Comparison of ENCODE assay signal across 9 cellular contexts in the genomic region with DNA sequence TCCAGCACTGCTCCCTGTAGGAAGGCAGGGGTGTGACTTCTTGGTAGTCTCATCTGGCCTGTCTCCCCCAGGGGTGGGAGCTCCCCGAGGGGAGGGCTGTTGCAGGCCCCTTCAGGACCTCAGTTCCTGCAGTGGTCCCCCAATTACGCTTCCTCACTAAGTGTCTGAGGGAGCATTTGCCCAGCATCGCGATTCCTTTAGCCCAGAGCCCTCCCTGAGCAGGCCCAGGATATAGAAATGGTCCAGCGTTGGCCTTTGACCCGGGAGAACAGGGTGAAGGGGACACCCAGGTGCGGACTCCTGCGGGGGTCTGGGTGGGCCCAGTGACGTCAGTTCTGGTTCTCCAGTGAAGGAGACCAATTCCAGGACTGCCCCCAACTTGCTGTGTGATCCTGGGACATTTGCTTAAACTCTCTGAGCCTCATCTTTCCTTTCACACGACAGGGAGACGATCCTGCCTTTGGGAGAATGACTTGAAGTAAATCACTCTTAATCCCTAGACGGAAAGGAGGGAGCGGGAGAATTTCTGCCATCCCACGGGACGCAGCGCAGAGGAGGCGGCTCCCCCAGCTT. TPM values are rescaled to one million over a fixed set of nuclear protein-coding genes. Genes with fewer than 3 reads are reported as not detected.
DNase-seq lines count a peak whose midpoint lies in the region; ATAC-seq, FAIRE-seq and TF ChIP-seq lines count a peak whose summit lies in the region.
"Had no signal": no experiment of that assay in that cellular context is flagged by ENCODE, and none has a peak within 500 bp of the region (broad histone marks: within the 10 kb centered on the region; RNA-seq: fewer than 3 reads in every experiment).

No MANE protein-coding gene starts in this region.

- intact Hi-C loops in activated CD4-positive, alpha-beta T cell treated with anti-CD3 and anti-CD28 coated beads for 36 hours (cut with DNase I, micrococcal nuclease) = loop anchor here (1.0 to 10.0 kb wide), 8 partner anchors 15 to 430 kb away; a partner anchor contains a TSS

- no peak overlapping the region for H2AFZ ChIP-seq in keratinocyte (ENCODE audit: control insufficient read depth, low read length)

- peak overlapping the region; percentile 78 for H3K27ac Mint-ChIP-seq in activated CD4-positive, alpha-beta T cell treated with anti-CD3 and anti-CD28 coated beads for 36 hours

- POLR2A ChIA-PET in activated CD4-positive, alpha-beta T cell treated with anti-CD3 and anti-CD28 coated beads for 36 hours (lab: Charles Lee) = interaction anchor here (0.6 to 1.5 kb wide), 8 partner anchors 16 to 64 kb away, joined by 3 to 13 read pairs (median 6); a partner anchor contains a TSS

- H3K4me3 Mint-ChIP-seq in activated CD4-positive, alpha-beta T cell treated with anti-CD3 and anti-CD28 coated beads for 36 hours = peak overlapping the region; percentile 70

- no peaks in the 10 kb centered on the region for H3K36me3 ChIP-seq in WERI-Rb-1
- H3K36me3 ChIP-seq in keratinocyte (ENCODE audit: control insufficient read depth in 2 of 2, extremely low read depth in 1 of 2, insufficient read depth in 2 of 2, low read length in 2 of 2) = no peaks in the 10 kb centered on the region
- no peaks in the 10 kb centered on the region for H3K36me3 ChIP-seq in subcutaneous abdominal adipose tissue (ENCODE audit: control insufficient read depth in 5 of 5, insufficient read depth in 5 of 5, low read length in 5 of 5)

- peak overlapping the region; percentile 30 for H3K27ac ChIP-seq in WERI-Rb-1
- no peak overlapping the region for H3K27ac ChIP-seq in keratinocyte (ENCODE audit: control insufficient read depth, insufficient read depth, low read length)
- H3K27ac ChIP-seq in subcutaneous abdominal adipose tissue (ENCODE audit: low read depth, low read length) = peak overlapping the region; percentile 80
- H3K27ac ChIP-seq: 22Rv1 had no signal

- no peaks in the 10 kb centered on the region for H4K20me1 ChIP-seq in keratinocyte (ENCODE audit: control insufficient read depth, extremely low read depth, insufficient read depth, low read length)

- H3K9me1 ChIP-seq in keratinocyte (ENCODE audit: control insufficient read depth, extremely low read depth, insufficient read depth, low read length) = no peaks in the 10 kb centered on the region

- H3K27me3 Mint-ChIP-seq in activated CD4-positive, alpha-beta T cell treated with anti-CD3 and anti-CD28 coated beads for 36 hours = no peaks in the 10 kb centered on the region

- no peaks in the 10 kb centered on the region for H3K36me3 Mint-ChIP-seq in activated CD4-positive, alpha-beta T cell treated with anti-CD3 and anti-CD28 coated beads for 36 hours (ENCODE audit: low read depth)

- no peak for DNase-seq in activated CD4-positive, alpha-beta T cell treated with anti-CD3 and anti-CD28 coated beads for 36 hours
- no peak for DNase-seq in activated CD4-positive, alpha-beta T cell treated with anti-CD3 and anti-CD28 coated beads, Interleukin-2, amount 50 U/mL, for 48 hours
- DNase-seq in WERI-Rb-1 (no peak), keratinocyte (ENCODE audit: low read depth, low spot score) (no peak), T-helper 2 cell (no peak), HUDEP-2 (lab: John Stamatoyannopoulos, UW; ENCODE audit: unreplicated experiment in 76 of 76) (no peak)

- H3K79me2 ChIP-seq in keratinocyte (ENCODE audit: control insufficient read depth, insufficient read depth, low read length) = no peaks in the 10 kb centered on the region

- peaks cover 30% of the 10 kb centered on the region for H3K4me1 ChIP-seq in keratinocyte (ENCODE audit: control insufficient read depth, extremely low read depth, insufficient read depth, low read length)
- peaks cover 5 to 58% (median 41%) of the 10 kb centered on the region in 5 donors for H3K4me1 ChIP-seq in subcutaneous abdominal adipose tissue (ENCODE audit: control insufficient read depth in 5 of 5, insufficient read depth in 5 of 5, low read length in 5 of 5)

- no peak overlapping the region for H3K4me3 ChIP-seq in WERI-Rb-1 (ENCODE audit: low read depth, low read length)
- H3K4me3 ChIP-seq in keratinocyte (ENCODE audit: control insufficient read depth in 2 of 3, extremely low read depth in 1 of 3, insufficient read depth in 2 of 3, low read depth in 1 of 3, low read length in 3 of 3) = no peak overlapping the region
- H3K4me3 ChIP-seq in subcutaneous abdominal adipose tissue (ENCODE audit: low read depth in 1 of 5, low read length in 5 of 5) = peak overlapping the region in 4 of 5 donors; percentile 33 to 63 (median 54)

- H3K9ac ChIP-seq in keratinocyte (ENCODE audit: control insufficient read depth, extremely low read depth, insufficient read depth, low read length) = no peak overlapping the region
- H3K9ac ChIP-seq in subcutaneous abdominal adipose tissue (ENCODE audit: low read length in 5 of 5) = peak overlapping the region in 1 of 5 donors; percentile 44

- H3K4me2 ChIP-seq in keratinocyte (ENCODE audit: control insufficient read depth, extremely low read depth, insufficient read depth, low read depth, low read length) = peak overlapping the region; percentile 30

- H3K4me1 Mint-ChIP-seq in activated CD4-positive, alpha-beta T cell treated with anti-CD3 and anti-CD28 coated beads for 36 hours = peaks cover 62% of the 10 kb centered on the region

- H3K9me3 ChIP-seq in WERI-Rb-1 (ENCODE audit: severe bottlenecking) = no peaks in the 10 kb centered on the region
- no peaks in the 10 kb centered on the region for H3K9me3 ChIP-seq in keratinocyte (ENCODE audit: control insufficient read depth, low read depth, low read length)
- H3K9me3 ChIP-seq in subcutaneous abdominal adipose tissue (ENCODE audit: control insufficient read depth in 5 of 5, low read length in 5 of 5) = no peaks in the 10 kb centered on the region

- TF ChIP-seq CTCF in WERI-Rb-1 (IDR thresholded peaks at IDR 0.05; ENCODE audit: low read depth, low read length) = no peak
- no peak for TF ChIP-seq CTCF in keratinocyte (optimal IDR thresholded peaks at IDR 0.05 in 1 of 3, IDR thresholded peaks at IDR 0.05 in 1 of 3, conservative IDR thresholded peaks at IDR 0.05 in 1 of 3; ENCODE audit: extremely low read depth in 1 of 3, insufficient read depth in 2 of 3, low read length in 3 of 3)

- FAIRE-seq in keratinocyte (lab: Jason Lieb, UNC) = no peak

- CTCF ChIA-PET in activated CD4-positive, alpha-beta T cell treated with anti-CD3 and anti-CD28 coated beads for 36 hours (lab: Charles Lee) = interaction anchor here (0.7 to 15.1 kb wide), 21 partner anchors 10 to 391 kb away, joined by 3 to 710 read pairs (median 5); a partner anchor contains a TSS

- H3K27me3 ChIP-seq in WERI-Rb-1 (ENCODE audit: insufficient read depth, low read depth, severe bottlenecking) (no peaks in the 10 kb centered on the region), keratinocyte (ENCODE audit: control insufficient read depth, extremely low read depth, insufficient read depth, low read length) (no peaks in the 10 kb centered on the region), subcutaneous abdominal adipose tissue (ENCODE audit: control insufficient read depth in 5 of 5, insufficient read depth in 4 of 5, low read length in 5 of 5) (no peaks in the 10 kb centered on the region)

- H3K9me3 Mint-ChIP-seq in activated CD4-positive, alpha-beta T cell treated with anti-CD3 and anti-CD28 coated beads for 36 hours (ENCODE audit: low read depth) = no peaks in the 10 kb centered on the region

- dilution Hi-C loops in keratinocyte (cut with MboI; ENCODE audit: extremely low pct_ligation_motif_present, low sequenced_read_pairs) = loop anchor here (25.0 kb wide), 1 partner anchor 235 kb away; a partner anchor contains a TSS

- no peak for ATAC-seq in activated CD4-positive, alpha-beta T cell treated with anti-CD3 and anti-CD28 coated beads for 36 hours
- ATAC-seq in GM18909 (IDR thresholded peaks at IDR 0.05; ENCODE audit: poor library complexity, unreplicated experiment) = no peak

RNA-seq across cellular contexts. Expression of a gene that starts 32.6 kb away (rescaled TPM):
- total RNA-seq in activated CD4-positive, alpha-beta T cell treated with anti-CD3 and anti-CD28 coated beads for 36 hours = 100 to 1,000 TPM; 114 to 142 TPM
- polyA plus RNA-seq in keratinocyte = 52.4 to 230 TPM (median 117 TPM) in 3 replicates
- 28.0 TPM for polyA plus RNA-seq in keratinocyte (2011; ENCODE audit: low read depth)
- polyA plus RNA-seq in keratinocyte (2011; cell fraction: cytosol; rRNA removed) = 84.3 and 101 TPM in 2 replicates
- 278 and 325 TPM in 2 replicates for polyA plus RNA-seq in keratinocyte (2011; cell fraction: nucleus; rRNA removed)
- 34.6 and 187 TPM in 2 replicates for polyA plus RNA-seq in keratinocyte (2012; ENCODE audit: low replicate concordance)
- polyA minus RNA-seq in keratinocyte = 23.8 to 191 TPM (median 82.3 TPM) in 3 replicates
- 155 TPM for polyA minus RNA-seq in keratinocyte (2011; cell fraction: cytosol; rRNA and poly(A)+ RNA removed)
- 145 and 173 TPM in 2 replicates for polyA minus RNA-seq in keratinocyte (2011; cell fraction: nucleus; rRNA and poly(A)+ RNA removed)

RNA-seq across cellular contexts. Expression of a gene that starts 43.2 kb away (rescaled TPM):
- under 1 TPM; 0.63 to 0.80 TPM for total RNA-seq in activated CD4-positive, alpha-beta T cell treated with anti-CD3 and anti-CD28 coated beads for 36 hours
- 0.14 TPM in 1 of 3 replicates, not detected in the others for polyA plus RNA-seq in keratinocyte
- polyA plus RNA-seq in keratinocyte (2011; ENCODE audit: low read depth) = not detected
- not detected in 2 replicates for polyA plus RNA-seq in keratinocyte (2011; cell fraction: cytosol; rRNA removed)
- 0.06 and 0.08 TPM in 2 replicates for polyA plus RNA-seq in keratinocyte (2011; cell fraction: nucleus; rRNA removed)
- polyA plus RNA-seq in keratinocyte (2012; ENCODE audit: low replicate concordance) = not detected in 2 replicates
- polyA minus RNA-seq in keratinocyte = 0.03 TPM in 2 of 3 replicates, not detected in the other
- not detected for polyA minus RNA-seq in keratinocyte (2011; cell fraction: cytosol; rRNA and poly(A)+ RNA removed)
- polyA minus RNA-seq in keratinocyte (2011; cell fraction: nucleus; rRNA and poly(A)+ RNA removed) = 0.16 TPM in 1 of 2 replicates, not detected in the other

Comparison
In these comparisons a context has a peak if more than half of its experiments do, and no peak if none do; other contexts are left out.
1. H3K4me3 ChIP-seq: peak in subcutaneous abdominal adipose tissue (4 of 5); none in WERI-Rb-1 (single experiment) and keratinocyte (0 of 3).